9 cellular contexts compared by ENCODE assay signal in the genomic region with DNA sequence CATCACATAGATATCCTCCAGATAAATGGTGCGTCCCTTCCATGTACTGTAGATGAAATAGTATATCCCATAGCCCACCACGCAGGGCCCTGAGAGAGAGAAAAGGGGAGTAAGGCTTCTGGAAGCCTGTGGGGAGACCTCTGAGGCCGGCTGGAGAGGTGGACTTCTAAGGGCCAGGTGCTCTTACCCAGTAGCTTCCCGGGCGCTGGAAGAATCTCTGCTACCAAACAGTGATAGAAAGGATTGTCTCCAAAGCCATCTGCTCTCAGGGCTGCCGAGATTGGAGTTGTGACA. TPM values are rescaled to one million over a fixed set of nuclear protein-coding genes. Genes with fewer than 3 reads are reported as not detected.
DNase-seq lines count a peak whose midpoint lies in the region; ATAC-seq and TF ChIP-seq lines count a peak whose summit lies in the region.
"Had no signal": no experiment of that assay in that cellular context is flagged by ENCODE, and none has a peak within 500 bp of the region (broad histone marks: within the 10 kb centered on the region; RNA-seq: fewer than 3 reads in every experiment).

No MANE protein-coding gene starts in this region.

- H3K4me1 ChIP-seq in CD8-positive, alpha-beta T cell (ENCODE audit: insufficient read depth, low read length), result peaks cover 7% of the 10 kb centered on the region
- H3K4me1 ChIP-seq in Panc1 (ENCODE audit: control insufficient read depth, insufficient read depth, low read length), result peaks cover 7% of the 10 kb centered on the region
- peaks cover 18 to 22% of the 10 kb centered on the region in 2 experiments for H3K4me1 ChIP-seq in neutrophil (ENCODE audit: control insufficient read depth in 1 of 2, insufficient read depth in 1 of 2, low read depth in 1 of 2, low read length in 1 of 2)

- intact Hi-C loops in CD8-positive, alpha-beta T cell (cut with DNase I, micrococcal nuclease), result loop anchor here (1.0 kb wide), 4 partner anchors 12 to 61 kb away; a partner anchor contains a TSS
- intact Hi-C loops in Panc1 (cut with micrococcal nuclease; ENCODE audit: unreplicated experiment), result no loop called here

- no peaks in the 10 kb centered on the region for H3K36me3 ChIP-seq in CD8-positive, alpha-beta T cell (ENCODE audit: insufficient read depth, low read length)
- H3K36me3 ChIP-seq in Panc1 (ENCODE audit: control insufficient read depth, insufficient read depth, low read length), result no peaks in the 10 kb centered on the region
- no peaks in the 10 kb centered on the region for H3K36me3 ChIP-seq in neutrophil

- no peaks in the 10 kb centered on the region for H3K27me3 Mint-ChIP-seq in CD8-positive, alpha-beta T cell (ENCODE audit: low read depth)

- H3K4me3 ChIP-seq in CD8-positive, alpha-beta T cell (ENCODE audit: low read depth, low read length), result peak overlapping the region; percentile 78
- H3K4me3 ChIP-seq in Panc1 (ENCODE audit: low read depth in 2 of 2, low read length in 2 of 2) (peak overlapping the region; percentile 68 to 71), neutrophil (ENCODE audit: low read depth in 1 of 2, low read length in 1 of 2) (peak overlapping the region; percentile 64 to 75)

- H3K9me3 Mint-ChIP-seq in CD8-positive, alpha-beta T cell, result no peaks in the 10 kb centered on the region

- in situ Hi-C loops in Panc1 (cut with HindIII; ENCODE audit: low pct_unique_long_range_greater_than_20kb, low sequenced_read_pairs), result no loop called here

- POLR2A ChIA-PET in CD8-positive, alpha-beta T cell (lab: Charles Lee), result interaction anchor here (0.9 to 3.7 kb wide), 7 partner anchors 10 to 60 kb away, joined by 3 to 58 read pairs (median 12); a partner anchor contains a TSS
- POLR2A ChIA-PET in Panc1 (lab: Charles Lee), result interaction anchor here (0.6 kb wide), 1 partner anchor 18 kb away, joined by 4 read pairs; no protein-coding TSS in a partner anchor

- no peak for DNase-seq in CD8-positive, alpha-beta T cell
- DNase-seq in Panc1 (ENCODE audit: low read depth, low spot score) (no peak), epithelial cell of prostate (ENCODE audit: low read depth, low spot score) (no peak), GF-D8 (lab: John Stamatoyannopoulos, UW) (no peak), foreskin melanocyte (no peak)
- DNase-seq: dermis blood vessel endothelial cell had no signal

- no peak for ATAC-seq in CD8-positive, alpha-beta T cell
- ATAC-seq in Panc1, result peak; percentile 19; the same call in 1 of the 2 replicates
- ATAC-seq in GM18517 (IDR thresholded peaks at IDR 0.05; ENCODE audit: unreplicated experiment), result no peak
- no peak for ATAC-seq in GM21786 (IDR thresholded peaks at IDR 0.05; ENCODE audit: unreplicated experiment)

- peaks cover 16% of the 10 kb centered on the region for H3K4me1 Mint-ChIP-seq in CD8-positive, alpha-beta T cell (ENCODE audit: low read depth)

- H3K27ac ChIP-seq in CD8-positive, alpha-beta T cell (ENCODE audit: low read depth, low read length), result peak overlapping the region; percentile 74
- peak overlapping the region; percentile 86 for H3K27ac ChIP-seq in Panc1 (ENCODE audit: low read length)
- H3K27ac ChIP-seq in epithelial cell of prostate, result peak overlapping the region; percentile 34
- peak overlapping the region; percentile 78 for H3K27ac ChIP-seq in neutrophil

- H3K36me3 Mint-ChIP-seq in CD8-positive, alpha-beta T cell, result peaks cover 4% of the 10 kb centered on the region

- no peaks in the 10 kb centered on the region for H3K9me3 ChIP-seq in CD8-positive, alpha-beta T cell (ENCODE audit: low read length)
- H3K9me3 ChIP-seq in Panc1 (ENCODE audit: control insufficient read depth, insufficient read depth, low read depth, low read length) (no peaks in the 10 kb centered on the region), neutrophil (no peaks in the 10 kb centered on the region)

- CTCF ChIA-PET in CD8-positive, alpha-beta T cell (lab: Charles Lee), result interaction anchor here (0.9 to 2.3 kb wide), 5 partner anchors 9 to 66 kb away, joined by 3 to 15 read pairs (median 4); a partner anchor contains a TSS
- CTCF ChIA-PET in Panc1 (lab: Charles Lee), result no interaction called here

- no peak for TF ChIP-seq CTCF in CD8-positive, alpha-beta T cell (IDR thresholded peaks at IDR 0.05)
- TF ChIP-seq CTCF in Panc1 (IDR thresholded peaks at IDR 0.05), result no peak
- TF ChIP-seq CTCF in neutrophil (IDR thresholded peaks at IDR 0.05), result no peak

- BruUV-seq in Panc1 (replicated peaks; lab: Mats Ljungman, UMichigan), result no TSS peak

- peak overlapping the region; percentile 94 for H3K27ac Mint-ChIP-seq in CD8-positive, alpha-beta T cell

- H3K4me3 Mint-ChIP-seq in CD8-positive, alpha-beta T cell, result peak overlapping the region; percentile 93

- H3K27me3 ChIP-seq in CD8-positive, alpha-beta T cell (ENCODE audit: insufficient read depth, low read length), result no peaks in the 10 kb centered on the region
- H3K27me3 ChIP-seq in Panc1 (ENCODE audit: control insufficient read depth, insufficient read depth, low read length) (no peaks in the 10 kb centered on the region), neutrophil (no peaks in the 10 kb centered on the region)

RNA-seq across cellular contexts. Expression of a gene that starts 0.7 kb away (rescaled TPM):
- total RNA-seq in CD8-positive, alpha-beta T cell, result 10 to 100 TPM; 68.8 to 71.4 TPM
- 74.8 TPM for total RNA-seq in Panc1 (2021; ENCODE audit: unreplicated experiment)
- polyA plus RNA-seq in Panc1 (2012; ENCODE audit: insufficient read length), result 65.0 TPM

RNA-seq across cellular contexts. Expression of a gene that starts 3.0 kb away (rescaled TPM):
- total RNA-seq in CD8-positive, alpha-beta T cell, result not detected
- total RNA-seq in Panc1 (2021; ENCODE audit: unreplicated experiment), result 1.2 TPM
- 1.7 TPM for polyA plus RNA-seq in Panc1 (2012; ENCODE audit: insufficient read length)

RNA-seq across cellular contexts. Expression of a gene that starts 12.2 kb away (rescaled TPM):
- total RNA-seq in CD8-positive, alpha-beta T cell, result 10 to 100 TPM; 18.8 to 21.7 TPM
- total RNA-seq in Panc1 (2021; ENCODE audit: unreplicated experiment), result 39.7 TPM
- polyA plus RNA-seq in Panc1 (2012; ENCODE audit: insufficient read length), result 36.8 TPM

RNA-seq across cellular contexts. Expression of a gene that starts 23.8 kb away (rescaled TPM):
- total RNA-seq in CD8-positive, alpha-beta T cell, result under 1 TPM in 1 of 2 experiments, not detected in 1; 0.22 TPM
- 0.08 TPM for total RNA-seq in Panc1 (2021; ENCODE audit: unreplicated experiment)
- not detected for polyA plus RNA-seq in Panc1 (2012; ENCODE audit: insufficient read length)
- total RNA-seq: dermis blood vessel endothelial cell had no signal

RNA-seq across cellular contexts. Expression of a gene that starts 37.0 kb away (rescaled TPM):
- not detected for total RNA-seq in CD8-positive, alpha-beta T cell
- total RNA-seq in Panc1 (2021; ENCODE audit: unreplicated experiment), result 0.33 TPM
- 1.1 TPM for polyA plus RNA-seq in Panc1 (2012; ENCODE audit: insufficient read length)

Comparison
In these comparisons a context has a peak if more than half of its experiments do, and no peak if none do; other contexts are left out.
1. H3K27ac ChIP-seq: peak in every context shown above with its lines; median percentile 86 in Panc1; 78 in neutrophil; 74 in CD8-positive, alpha-beta T cell; 34 in epithelial cell of prostate.